Comparison of ENCODE assay signal across 21 cellular contexts in genomic region chr4:74610491-74610890, GRCh38.
"Had no signal": no experiment of that assay in that cellular context is flagged by ENCODE, and none has a peak within 500 bp of the region (broad histone marks: within the 10 kb centered on the region; RNA-seq: fewer than 3 reads in every experiment).

No MANE protein-coding gene starts in this region.

- H3K27me3 ChIP-seq: SJSA1 had no signal

- H3K4me3 ChIP-seq: K562, SJSA1, SK-N-MC had no signal

- H3K36me3 ChIP-seq: SJSA1 had no signal

- H3K27ac ChIP-seq: HL-60, KMS-11, SJSA1, SK-N-MC had no signal

- H3K9me3 ChIP-seq: SJSA1 had no signal

- ATAC-seq: K562 had no signal

- DNase-seq: Kasumi-1, MM.1S, NCI-H1092 treated with DMSO at 0.1 percent for 48 hours, NCI-H146, NCI-H1694 treated with DMSO at 0.1 percent for 48 hours, NCI-H1930, NCI-H2081, NCI-H2107, NCI-H2171 treated with DMSO at 0.1 percent for 48 hours, NCI-H345, NCI-H446 treated with DMSO at 0.1 percent for 48 hours, NCI-H510A treated with DMSO at 0.1 percent for 48 hours, NCI-H526, NCI-H82, RPMI8226, SHP77 treated with DMSO at 0.1 percent for 48 hours had no signal

- H3K4me1 ChIP-seq: SJSA1 had no signal
